ENCODE assay signal across 16 cellular contexts in the genomic region with DNA sequence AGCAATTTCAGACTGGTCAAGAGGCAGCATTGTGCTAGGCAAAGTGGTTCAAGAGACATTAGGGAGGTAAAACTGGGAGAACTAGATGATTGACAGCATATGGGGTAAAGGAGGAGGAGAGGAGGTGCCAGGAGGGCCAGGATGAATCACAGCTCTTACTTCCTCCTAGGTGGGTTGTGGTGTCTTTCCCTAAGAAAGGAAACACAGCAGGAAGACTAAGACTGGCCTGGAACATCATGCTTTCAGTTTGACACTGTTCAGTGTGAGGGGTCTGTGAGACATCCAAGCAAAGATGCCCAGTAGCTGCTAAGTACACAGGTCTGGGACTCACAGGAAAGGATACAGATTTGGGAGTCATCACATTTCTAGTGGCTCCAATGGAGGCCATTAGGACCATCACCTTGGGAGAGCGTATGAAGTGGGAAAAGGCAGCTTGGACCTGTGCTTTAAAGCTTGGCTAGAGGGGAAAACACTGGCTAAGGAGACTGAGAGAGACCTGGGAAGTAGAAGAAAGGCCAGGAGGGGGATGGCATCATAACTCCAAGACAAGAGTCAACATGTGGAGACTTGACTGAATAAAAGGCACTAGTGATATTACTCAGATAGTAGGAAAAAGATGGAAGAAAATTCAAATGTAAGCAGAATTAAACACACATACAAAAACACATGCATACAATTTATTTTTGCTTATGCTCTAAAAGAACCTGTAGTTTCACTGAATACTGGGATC. TPM values are rescaled to one million over a fixed set of nuclear protein-coding genes. Genes with fewer than 3 reads are reported as not detected.
A peak's percentile ranks its signal among the peaks of the same experiment; 100 is the strongest.
DNase-seq lines count a peak whose midpoint lies in the region; ATAC-seq, FAIRE-seq and TF ChIP-seq lines count a peak whose summit lies in the region.
"Had no signal": no experiment of that assay in that cellular context is flagged by ENCODE, and none has a peak within 500 bp of the region (broad histone marks: within the 10 kb centered on the region; RNA-seq: fewer than 3 reads in every experiment).

No MANE protein-coding gene starts in this region.

- no peaks in the 10 kb centered on the region for H3K9me3 ChIP-seq in esophagus (ENCODE audit: control insufficient read depth in 2 of 2, insufficient read depth in 1 of 2, low read depth in 1 of 2, low read length in 1 of 2)
- H3K9me3 ChIP-seq in OCI-LY7 (ENCODE audit: low read length): no peaks in the 10 kb centered on the region
- H3K9me3 ChIP-seq: body of pancreas, stomach had no signal

- POLR2A ChIA-PET in OCI-LY7 (lab: Charles Lee): no interaction called here

- H2AFZ ChIP-seq in OCI-LY7 (ENCODE audit: low read length): no peak overlapping the region

- TF ChIP-seq POLR2A in GM12892 (IDR thresholded peaks at IDR 0.05; ENCODE audit: low read depth, low read length): peak; percentile 29; the same call in 1 of the 2 replicates

- no peaks in the 10 kb centered on the region for H3K27me3 ChIP-seq in esophagus (ENCODE audit: control insufficient read depth in 1 of 2, insufficient read depth in 2 of 2, low read length in 2 of 2)
- H3K27me3 ChIP-seq: body of pancreas, stomach had no signal

- H3K4me1 ChIP-seq in esophagus (ENCODE audit: control insufficient read depth in 2 of 2, insufficient read depth in 2 of 2, low read length in 1 of 2) (peaks cover 0 to 6% of the 10 kb centered on the region in 2 donors), OCI-LY7 (ENCODE audit: insufficient read depth, low read length, poor library complexity, severe bottlenecking) (no peaks in the 10 kb centered on the region)

- no peak for ATAC-seq in GM19035 (IDR thresholded peaks at IDR 0.05; ENCODE audit: unreplicated experiment)
- ATAC-seq: body of pancreas, Right ventricle myocardium inferior had no signal

- no TSS peak for BruUV-seq in OCI-LY7 (replicated peaks; lab: Mats Ljungman, UMichigan)

- peak; percentile 29 for DNase-seq in A172 (ENCODE audit: low spot score)
- DNase-seq in GM12892 (ENCODE audit: insufficient read length): no peak
- peak; percentile 67 for DNase-seq in RCC 7860 (ENCODE audit: low spot score)
- no peak for DNase-seq in SHP77 treated with DMSO at 0.1 percent for 48 hours (lab: John Stamatoyannopoulos, UW)
- DNase-seq in OCI-LY7 (ENCODE audit: low spot score): no peak
- DNase-seq in middle frontal gyrus (ENCODE audit: extremely low spot score, low spot score): no peak
- DNase-seq: activated T-cell treated with anti-CD3 and anti-CD28 coated beads, Interleukin-2, amount 50 U/mL, for 1 hour; body of pancreas; NCI-H1092 treated with DMSO at 0.1 percent for 48 hours; stimulated activated CD4-positive, alpha-beta T cell treated with anti-CD3 and anti-CD28 coated beads, Interleukin-2, amount 100 ng/mL, for 48 hours; stomach had no signal

- WGBS in esophagus, 2 donors: 96% methylated on average over 1 of the region's 1 CpG

- H3K27ac ChIP-seq in esophagus (ENCODE audit: low read depth in 2 of 2, low read length in 1 of 2): peak overlapping the region; percentile 63 to 82
- H3K27ac ChIP-seq in OCI-LY7 (ENCODE audit: low read depth, low read length, poor library complexity, severe bottlenecking): no peak overlapping the region
- H3K27ac ChIP-seq: body of pancreas, stomach had no signal

- no peaks in the 10 kb centered on the region for H3K9me2 ChIP-seq in OCI-LY7 (ENCODE audit: insufficient read depth, low read length)

- intact Hi-C loops in OCI-LY7 (cut with micrococcal nuclease; ENCODE audit: unreplicated experiment): no loop called here

- no peak overlapping the region for H3K4me3 ChIP-seq in esophagus (ENCODE audit: low read depth in 1 of 2, low read length in 2 of 2)
- H3K4me3 ChIP-seq in OCI-LY7 (ENCODE audit: low read depth, low read length, poor library complexity, severe bottlenecking): no peak overlapping the region
- H3K4me3 ChIP-seq: body of pancreas, stomach had no signal

- no peaks in the 10 kb centered on the region for H4K20me1 ChIP-seq in OCI-LY7 (ENCODE audit: insufficient read depth, low read length)

- H3K79me2 ChIP-seq in OCI-LY7 (ENCODE audit: insufficient read depth, low read depth, low read length): no peaks in the 10 kb centered on the region

- FAIRE-seq in GM12892 (lab: Jason Lieb, UNC): peak; percentile 90
- peak; percentile 64 for FAIRE-seq in RCC 7860 (lab: Jason Lieb, UNC)
- FAIRE-seq: endothelial cell of umbilical vein, G401.6 had no signal

- H3K36me3 ChIP-seq in esophagus (ENCODE audit: control insufficient read depth in 2 of 2, insufficient read depth in 2 of 2, low read length in 1 of 2) (no peaks in the 10 kb centered on the region), OCI-LY7 (ENCODE audit: insufficient read depth, low read length) (no peaks in the 10 kb centered on the region)
- H3K36me3 ChIP-seq: stomach had no signal

- no peak for TF ChIP-seq CTCF in OCI-LY7 (conservative IDR thresholded peaks at IDR 0.05; ENCODE audit: low read length)

- H3K4me2 ChIP-seq in OCI-LY7 (ENCODE audit: low read length): no peak overlapping the region

- CTCF ChIA-PET in OCI-LY7 (lab: Charles Lee; ENCODE audit: unreplicated experiment): no interaction called here

RNA-seq across cellular contexts. Expression of gene CD58, which starts 17.3 kb away (rescaled TPM):
- 34.9 and 42.4 TPM in 2 replicates for total RNA-seq in A172 (2014; rRNA removed; shearing (Covaris generic))
- 172 TPM for polyA plus RNA-seq in GM12892 (2012; ENCODE audit: missing spikeins)
- polyA plus RNA-seq in esophagus: 10 to 100 TPM; 21.2 to 25.3 TPM
- total RNA-seq in OCI-LY7 (2014; rRNA removed; shearing (Covaris generic)): not detected in 2 replicates
- 1.8 and 3.3 TPM in 2 replicates for total RNA-seq in OCI-LY7 (2022)

Comparison
In these comparisons a context has a peak if more than half of its experiments do, and no peak if none do; other contexts are left out.
1. DNase-seq: peak in A172 (single experiment) and RCC 7860 (single experiment); none in GM12892 (single experiment), SHP77 treated with DMSO at 0.1 percent for 48 hours (single experiment), OCI-LY7 (single experiment) and middle frontal gyrus (single experiment).